In genomic region chr6:39251406-39251805, GRCh38 we compare ENCODE assay signal across 1 cellular context.
TF ChIP-seq lines count a peak whose summit lies in the region.

No MANE protein-coding gene starts in this region.

TF ChIP-seq in HEK293, 187 proteins besides CTCF, POLR2A, EP300 and RAD21 (continued from another document and continues in another):
- TF ChIP-seq ZNF26 (tag by site-specific recombination; IDR thresholded peaks at IDR 0.05) = no peak
- TF ChIP-seq ZNF768 (tag by site-specific recombination; IDR thresholded peaks at IDR 0.05) = no peak
- no peak for TF ChIP-seq HIC1 (tag by site-specific recombination; IDR thresholded peaks at IDR 0.05)
- TF ChIP-seq ZNF239 (tag by site-specific recombination; IDR thresholded peaks at IDR 0.05) = no peak
- peak; percentile 59; the same call in 1 of the 2 replicates for TF ChIP-seq ZNF660 (tag by site-specific recombination; IDR thresholded peaks at IDR 0.05)
- TF ChIP-seq KLF9 (tag by site-specific recombination; IDR thresholded peaks at IDR 0.05; ENCODE audit: low read depth) = 0 out of 2 replicates have a peak, but pooled peaks have one; percentile 50
- peak; percentile 47; the same call in 1 of the 2 replicates for TF ChIP-seq ZNF148 (tag by site-specific recombination; IDR thresholded peaks at IDR 0.05; ENCODE audit: borderline replicate concordance)
- TF ChIP-seq ZBTB8A (tag by site-specific recombination; IDR thresholded peaks at IDR 0.05) = no peak
- TF ChIP-seq OVOL3 (tag by site-specific recombination; IDR thresholded peaks at IDR 0.05) = 0 out of 2 replicates have a peak, but pooled peaks have one; percentile 47
- peak; percentile 49; the same call in 1 of the 2 replicates for TF ChIP-seq OSR2 (tag by site-specific recombination; IDR thresholded peaks at IDR 0.05)
- peak; percentile 33; the same call in 1 of the 2 replicates for TF ChIP-seq ZNF518A (tag by site-specific recombination; conservative IDR thresholded peaks at IDR 0.05; ENCODE audit: low read depth)
- TF ChIP-seq ZNF248 (tag by site-specific recombination; IDR thresholded peaks at IDR 0.05) = no peak
- no peak for TF ChIP-seq ZBTB44 (tag by site-specific recombination; IDR thresholded peaks at IDR 0.05)
- TF ChIP-seq ZNF350 (tag by site-specific recombination; IDR thresholded peaks at IDR 0.05) = no peak
- TF ChIP-seq GLIS1 (tag by site-specific recombination; IDR thresholded peaks at IDR 0.05) = peak; percentile 79
- TF ChIP-seq ZNF354C (tag by site-specific recombination; IDR thresholded peaks at IDR 0.05; ENCODE audit: borderline replicate concordance, low read depth) = no peak
- no peak for TF ChIP-seq ZNF473 (tag by site-specific recombination; IDR thresholded peaks at IDR 0.05)
- TF ChIP-seq PBX3 (CRISPR knock-in tag; IDR thresholded peaks at IDR 0.05) = no peak
- TF ChIP-seq ZNF561 (tag by site-specific recombination; IDR thresholded peaks at IDR 0.05; ENCODE audit: borderline replicate concordance) = peak; percentile 54; the same call in 1 of the 2 replicates
- TF ChIP-seq ZNF692 (tag by site-specific recombination; IDR thresholded peaks at IDR 0.05) = peak; percentile 82
- TF ChIP-seq ZNF169 (tag by site-specific recombination; IDR thresholded peaks at IDR 0.05) = no peak
- no peak for TF ChIP-seq MZF1 (tag by site-specific recombination; IDR thresholded peaks at IDR 0.05; ENCODE audit: borderline replicate concordance)
- TF ChIP-seq ZNF223 (tag by site-specific recombination; IDR thresholded peaks at IDR 0.05) = no peak
- TF ChIP-seq ZXDB (tag by site-specific recombination; IDR thresholded peaks at IDR 0.05) = peak; percentile 93
- peak; percentile 74; the same call in 1 of the 2 replicates for TF ChIP-seq ZNF324 (tag by site-specific recombination; IDR thresholded peaks at IDR 0.05)
- TF ChIP-seq ZNF280D (tag by site-specific recombination; IDR thresholded peaks at IDR 0.05) = no peak
- TF ChIP-seq ZNF777 (tag by site-specific recombination; IDR thresholded peaks at IDR 0.05; ENCODE audit: borderline replicate concordance) = no peak
- TF ChIP-seq ZBTB10 (tag by site-specific recombination; IDR thresholded peaks at IDR 0.05) = no peak
